Comparison of ENCODE assay signal across 16 cellular contexts in genomic region chr18:76480913-76481312, GRCh38. TPM values are rescaled to one million over a fixed set of nuclear protein-coding genes. Genes with fewer than 3 reads are reported as not detected.
DNase-seq lines count a peak whose midpoint lies in the region; TF ChIP-seq lines count a peak whose summit lies in the region.
"Had no signal": no experiment of that assay in that cellular context is flagged by ENCODE, and none has a peak within 500 bp of the region (broad histone marks: within the 10 kb centered on the region; RNA-seq: fewer than 3 reads in every experiment).

No MANE protein-coding gene starts in this region.

- H3K27ac ChIP-seq in HL-60 (replicated peaks) (no peak overlapping the region), endodermal cell (ENCODE audit: low read depth, low read length) (no peak overlapping the region), mammary epithelial cell (ENCODE audit: insufficient read depth, low read depth, low read length) (no peak overlapping the region)
- H3K27ac ChIP-seq: esophagus muscularis mucosa, lower lobe of right lung, SJSA1 had no signal

- no peak overlapping the region for H2AFZ ChIP-seq in mammary epithelial cell (ENCODE audit: low read depth, low read length)

- no TSS peak for BruUV-seq in mammary epithelial cell (replicated peaks; lab: Mats Ljungman, UMichigan)

- no peaks in the 10 kb centered on the region for H3K4me1 ChIP-seq in endodermal cell (ENCODE audit: control insufficient read depth, insufficient read depth, low read length)
- H3K4me1 ChIP-seq in mammary epithelial cell (ENCODE audit: insufficient read depth, low read length) = no peaks in the 10 kb centered on the region

- no peaks in the 10 kb centered on the region for H3K9me3 Mint-ChIP-seq in endodermal cell
- H3K9me3 Mint-ChIP-seq: activated naive CD4-positive, alpha-beta T cell treated with anti-CD3 and anti-CD28 coated beads, Interleukin-2, amount 10 ng/mL, durations not matched to agents 7 days and 5 days; central memory CD8-positive, alpha-beta T cell had no signal

- no peaks in the 10 kb centered on the region for H3K27me3 ChIP-seq in GM06990 (replicated peaks; ENCODE audit: control insufficient read depth, insufficient read depth, low read length)
- no peaks in the 10 kb centered on the region for H3K27me3 ChIP-seq in HL-60 (ENCODE audit: insufficient read depth, poor library complexity, severe bottlenecking)
- H3K27me3 ChIP-seq in endodermal cell (ENCODE audit: control insufficient read depth, insufficient read depth, low read length, poor library complexity, severe bottlenecking) = no peaks in the 10 kb centered on the region
- no peaks in the 10 kb centered on the region for H3K27me3 ChIP-seq in mammary epithelial cell (ENCODE audit: insufficient read depth, low read length)
- H3K27me3 ChIP-seq: esophagus muscularis mucosa, SJSA1 had no signal

- peaks cover 18% of the 10 kb centered on the region for H3K4me1 Mint-ChIP-seq in endodermal cell
- H3K4me1 Mint-ChIP-seq: central memory CD8-positive, alpha-beta T cell had no signal

- H3K36me3 ChIP-seq in GM06990 (ENCODE audit: control insufficient read depth, insufficient read depth, low read length) (no peaks in the 10 kb centered on the region; the same call in 1 of the 2 replicates), endodermal cell (ENCODE audit: control insufficient read depth, insufficient read depth, low read length) (peaks cover 8% of the 10 kb centered on the region), mammary epithelial cell (ENCODE audit: insufficient read depth, low read length) (no peaks in the 10 kb centered on the region)
- H3K36me3 ChIP-seq: esophagus muscularis mucosa, lower lobe of right lung, SJSA1 had no signal

- H3K9ac ChIP-seq in endodermal cell (ENCODE audit: extremely low read depth, low read length, poor library complexity, severe bottlenecking) = no peak overlapping the region
- H3K9ac ChIP-seq in mammary epithelial cell (ENCODE audit: insufficient read depth, low read length) = no peak overlapping the region

- CTCF ChIA-PET in mammary epithelial cell (lab: Charles Lee; ENCODE audit: low non-redundant PET) = interaction anchor here (0.5 kb wide), 1 partner anchor 129 kb away, joined by 4 read pairs; no protein-coding TSS in a partner anchor

- H3K27ac Mint-ChIP-seq in endodermal cell = no peak overlapping the region
- H3K27ac Mint-ChIP-seq: activated naive CD4-positive, alpha-beta T cell treated with anti-CD3 and anti-CD28 coated beads, Interleukin-2, amount 10 ng/mL, durations not matched to agents 7 days and 5 days had no signal

- peaks cover 23% of the 10 kb centered on the region for H3K36me3 Mint-ChIP-seq in endodermal cell (ENCODE audit: low read depth)
- H3K36me3 Mint-ChIP-seq: activated naive CD4-positive, alpha-beta T cell treated with anti-CD3 and anti-CD28 coated beads, Interleukin-2, amount 10 ng/mL, durations not matched to agents 7 days and 5 days had no signal

- DNase-seq in GM06990 (ENCODE audit: extremely low read depth, insufficient read length) (no peak), HL-60 (ENCODE audit: low read depth in 1 of 2, low spot score in 1 of 2) (no peak), endodermal cell (peak; percentile 74), posterior vena cava (ENCODE audit: low spot score) (peak; percentile 18), anterior cingulate cortex (lab: John Stamatoyannopoulos, UW) (no peak), mammary epithelial cell (no peak)
- no peak for DNase-seq in activated T-cell treated with anti-CD3 and anti-CD28 coated beads, Interleukin-2, amount 50 U/mL, for 48 hours
- DNase-seq: activated naive CD4-positive, alpha-beta T cell treated with anti-CD3 and anti-CD28 coated beads, Interleukin-2, amount 10 ng/mL, durations not matched to agents 7 days and 5 days; Kasumi-1; lower lobe of right lung; NCI-H1930; NK-92 treated with Interleukin-12 subunit alpha and Interleukin-12 subunit beta, amount 100 ng/mL, for 24 hours; stimulated activated CD4-positive, alpha-beta T cell treated with anti-CD3 and anti-CD28 coated beads, Interleukin-12 subunit alpha, Interleukin-12 subunit beta, amount 100 ng/mL, for 4 hours had no signal

- no peak overlapping the region for H3K4me2 ChIP-seq in mammary epithelial cell (ENCODE audit: insufficient read depth, low read depth, low read length)

- in situ Hi-C loops in mammary epithelial cell (cut with MboI; ENCODE audit: low sequenced_read_pairs in 2 of 2) = loop anchor here in 1 of 2 donors (25.0 kb wide), 1 partner anchor 131 kb away; no protein-coding TSS in a partner anchor

- H3K9me3 ChIP-seq in endodermal cell (ENCODE audit: control insufficient read depth, low read length) (no peaks in the 10 kb centered on the region), mammary epithelial cell (replicated peaks; ENCODE audit: insufficient read depth, low read length) (no peaks in the 10 kb centered on the region)
- H3K9me3 ChIP-seq: esophagus muscularis mucosa, lower lobe of right lung, SJSA1 had no signal

- H3K27me3 Mint-ChIP-seq in endodermal cell (ENCODE audit: insufficient read depth) = no peaks in the 10 kb centered on the region

- H3K4me3 Mint-ChIP-seq in endodermal cell = no peak overlapping the region
- H3K4me3 Mint-ChIP-seq: activated naive CD4-positive, alpha-beta T cell treated with anti-CD3 and anti-CD28 coated beads, Interleukin-2, amount 10 ng/mL, durations not matched to agents 7 days and 5 days; central memory CD8-positive, alpha-beta T cell had no signal

- H3K4me3 ChIP-seq in GM06990 (replicated peaks; ENCODE audit: low read depth, low read length) = no peak overlapping the region
- H3K4me3 ChIP-seq in HL-60 (replicated peaks; ENCODE audit: insufficient read depth, low read length) = no peak overlapping the region
- H3K4me3 ChIP-seq in endodermal cell (ENCODE audit: low read length) = no peak overlapping the region
- H3K4me3 ChIP-seq in mammary epithelial cell (replicated peaks in 1 of 3; ENCODE audit: insufficient read depth in 1 of 3, low read depth in 2 of 3, low read length in 3 of 3) = no peak overlapping the region
- H3K4me3 ChIP-seq: esophagus muscularis mucosa, lower lobe of right lung, SJSA1 had no signal

- 84 to 100% methylated on average over 1 to 3 of the region's 3 CpGs for WGBS in endodermal cell (ENCODE audit: insufficient coverage in 1 of 2, insufficient read length in 1 of 2), 2 experiments
- 82% methylated on average over 2 of the region's 3 CpGs for WGBS in mammary epithelial cell (ENCODE audit: low coverage, missing lambda C conversion rate)

- no peaks in the 10 kb centered on the region for H4K20me1 ChIP-seq in mammary epithelial cell (ENCODE audit: insufficient read depth, low read length)

- peaks cover 81% of the 10 kb centered on the region for H3K79me2 ChIP-seq in mammary epithelial cell (ENCODE audit: insufficient read depth, low read length)

- TF ChIP-seq CTCF in GM06990 (IDR thresholded peaks at IDR 0.05; ENCODE audit: insufficient read depth, low read length, poor library complexity, severe bottlenecking) = peak; percentile 40
- peak; percentile 16 for TF ChIP-seq CTCF in HL-60 (IDR thresholded peaks at IDR 0.05; ENCODE audit: insufficient read depth, low read length)
- TF ChIP-seq CTCF in endodermal cell (conservative IDR thresholded peaks at IDR 0.05) = peak; percentile 67
- TF ChIP-seq CTCF in mammary epithelial cell (conservative IDR thresholded peaks at IDR 0.05 in 1 of 2, IDR thresholded peaks at IDR 0.05 in 1 of 2; ENCODE audit: extremely low read depth in 1 of 2, insufficient read depth in 1 of 2, low read depth in 1 of 2, low read length in 2 of 2) = no peak

- intact Hi-C loops in posterior vena cava (cut with DNase I) = no loop called here
- intact Hi-C loops in mammary epithelial cell (cut with micrococcal nuclease) = no loop called here

- dilution Hi-C loops in mammary epithelial cell (cut with HindIII; ENCODE audit: low sequenced_read_pairs) = no loop called here

RNA-seq across cellular contexts. Expression of gene ZNF516, which starts 14.1 kb away (rescaled TPM):
- total RNA-seq in endodermal cell = 10 to 100 TPM; 60.2 to 77.9 TPM
- 61.3 TPM for polyA plus RNA-seq in endodermal cell (2013, experiment 1 of 2)
- 59.9 TPM for polyA plus RNA-seq in endodermal cell (2013, experiment 2 of 2)
- 10 to 100 TPM; 24.3 to 32.5 TPM for total RNA-seq in posterior vena cava
- total RNA-seq in mammary epithelial cell = 10 to 100 TPM; 27.2 to 36.0 TPM
- 7.5 TPM for polyA plus RNA-seq in mammary epithelial cell
- polyA minus RNA-seq in mammary epithelial cell = 10.3 TPM

Comparison
In these comparisons a context has a peak if more than half of its experiments do, and no peak if none do; other contexts are left out.
1. DNase-seq: peak in endodermal cell (single experiment) and posterior vena cava (single experiment); none in GM06990 (single experiment), HL-60 (0 of 2), activated T-cell treated with anti-CD3 and anti-CD28 coated beads, Interleukin-2, amount 50 U/mL, for 48 hours (0 of 2), anterior cingulate cortex (0 of 58) and mammary epithelial cell (single experiment).
2. CTCF ChIP-seq: peak in GM06990 (single experiment), HL-60 (single experiment) and endodermal cell (single experiment); none in mammary epithelial cell (0 of 2).